Comparison of ENCODE assay signal across 5 cellular contexts in genomic region chr2:236877972-236878371, GRCh38.
"Had no signal": no experiment of that assay in that cellular context is flagged by ENCODE, and none has a peak within 500 bp of the region (broad histone marks: within the 10 kb centered on the region; RNA-seq: fewer than 3 reads in every experiment).

No MANE protein-coding gene starts in this region.

- H3K27ac Mint-ChIP-seq: IgD-negative memory B cell had no signal

- H3K4me1 Mint-ChIP-seq: IgD-negative memory B cell had no signal

- H3K9me3 Mint-ChIP-seq: IgD-negative memory B cell had no signal

- H3K27ac ChIP-seq: HL-60 had no signal

- H3K4me3 ChIP-seq: K562 had no signal

- H3K36me3 Mint-ChIP-seq: IgD-negative memory B cell had no signal

- ATAC-seq: HepG2, K562 had no signal

- H3K4me3 Mint-ChIP-seq: IgD-negative memory B cell had no signal

- DNase-seq: IMR-90 had no signal
